In genomic region chr1:156749429-156750118, GRCh38 we compare ENCODE assay signal across 8 cellular contexts. TPM values are rescaled to one million over a fixed set of nuclear protein-coding genes. Genes with fewer than 3 reads are reported as not detected.
A peak's percentile ranks its signal among the peaks of the same experiment; 100 is the strongest.
DNase-seq lines count a peak whose midpoint lies in the region; ATAC-seq and TF ChIP-seq lines count a peak whose summit lies in the region.

No MANE protein-coding gene starts in this region.

- DNase-seq in SK-N-SH (no peak), midbrain (lab: John Stamatoyannopoulos, UW) (no peak)
- DNase-seq in activated CD8-positive, alpha-beta T cell treated with anti-CD3 and anti-CD28 coated beads, Interleukin-2, amount 10 ng/mL, durations not matched to agents 7 days and 5 days, result no peak

- peak overlapping the region; percentile 88 for H3K4me2 ChIP-seq in SK-N-SH

- no peak for TF ChIP-seq EP300 in SK-N-SH (IDR thresholded peaks at IDR 0.05; ENCODE audit: borderline replicate concordance in 1 of 2, low read depth in 1 of 2, low read length in 1 of 2)

- peak overlapping the region; percentile 95 for H3K4me3 Mint-ChIP-seq in activated CD8-positive, alpha-beta T cell treated with anti-CD3 and anti-CD28 coated beads, Interleukin-2, amount 10 ng/mL, durations not matched to agents 7 days and 5 days

- H3K9ac ChIP-seq in SK-N-SH, result peak overlapping the region; percentile 100
- peak overlapping the region; percentile 94 to 99 (median 97) for H3K9ac ChIP-seq in subcutaneous abdominal adipose tissue (ENCODE audit: low read length in 5 of 5)

- peak overlapping the region; percentile 96 for H3K27ac Mint-ChIP-seq in activated CD8-positive, alpha-beta T cell treated with anti-CD3 and anti-CD28 coated beads, Interleukin-2, amount 10 ng/mL, durations not matched to agents 7 days and 5 days

- H3F3A ChIP-seq in SK-N-SH (replicated peaks; ENCODE audit: insufficient read depth), result peaks cover 36% of the 10 kb centered on the region

- no peak overlapping the region for H2AFZ ChIP-seq in SK-N-SH (ENCODE audit: low read depth)

- peaks cover 61% of the 10 kb centered on the region for H3K4me1 Mint-ChIP-seq in activated CD8-positive, alpha-beta T cell treated with anti-CD3 and anti-CD28 coated beads, Interleukin-2, amount 10 ng/mL, durations not matched to agents 7 days and 5 days (ENCODE audit: low read depth)

- H3K27ac ChIP-seq in SK-N-SH (ENCODE audit: low read depth in 2 of 2, low read length in 1 of 2) (peak overlapping the region; percentile 100), subcutaneous abdominal adipose tissue (ENCODE audit: low read depth, low read length) (peak overlapping the region; percentile 100)

- no peak for TF ChIP-seq CTCF in SK-N-SH (IDR thresholded peaks at IDR 0.05)

- H3K9me3 ChIP-seq in SK-N-SH (no peaks in the 10 kb centered on the region), iPS-18c (ENCODE audit: control insufficient read depth, insufficient read depth, low read length) (no peaks in the 10 kb centered on the region), subcutaneous abdominal adipose tissue (ENCODE audit: control insufficient read depth in 5 of 5, low read length in 5 of 5) (no peaks in the 10 kb centered on the region)

- 38% methylated on average over 7 of the region's 8 CpGs for WGBS in SK-N-SH (ENCODE audit: low lambda C conversion rate)

- H4K20me1 ChIP-seq in SK-N-SH (ENCODE audit: insufficient read depth), result no peaks in the 10 kb centered on the region

- no peaks in the 10 kb centered on the region for H3K27me3 Mint-ChIP-seq in activated CD8-positive, alpha-beta T cell treated with anti-CD3 and anti-CD28 coated beads, Interleukin-2, amount 10 ng/mL, durations not matched to agents 7 days and 5 days (ENCODE audit: low read depth)

- no peaks in the 10 kb centered on the region for H3K9me3 Mint-ChIP-seq in activated CD8-positive, alpha-beta T cell treated with anti-CD3 and anti-CD28 coated beads, Interleukin-2, amount 10 ng/mL, durations not matched to agents 7 days and 5 days (ENCODE audit: insufficient read depth)

- no peak for ATAC-seq in SK-N-SH treated with all-trans-retinoic acid at 6 μM for 48 hours
- no peak for ATAC-seq in activated CD8-positive, alpha-beta T cell treated with anti-CD3 and anti-CD28 coated beads, Interleukin-2, amount 10 ng/mL, durations not matched to agents 7 days and 5 days
- no peak for ATAC-seq in GM21717 (IDR thresholded peaks at IDR 0.05; ENCODE audit: unreplicated experiment)
- ATAC-seq in HG03378 (IDR thresholded peaks at IDR 0.05; ENCODE audit: unreplicated experiment), result no peak

- H3K36me3 ChIP-seq in SK-N-SH (replicated peaks in 1 of 2; ENCODE audit: control insufficient read depth in 1 of 2, insufficient read depth in 2 of 2, low read length in 1 of 2), result peaks cover 15 to 18% of the 10 kb centered on the region in 2 experiments
- peaks cover 0 to 6% (median 6%) of the 10 kb centered on the region in 5 donors for H3K36me3 ChIP-seq in subcutaneous abdominal adipose tissue (ENCODE audit: control insufficient read depth in 5 of 5, insufficient read depth in 5 of 5, low read length in 5 of 5)

- CTCF ChIA-PET in SK-N-SH (lab: Yijun Ruan, JAX), result interaction anchor here (0.5 to 3.9 kb wide), 6 partner anchors 23 to 126 kb away, joined by 3 to 30 read pairs (median 4); partner anchors contain the start of genes INSRR and METTL25B
- CTCF ChIA-PET in activated CD8-positive, alpha-beta T cell treated with anti-CD3 and anti-CD28 coated beads, Interleukin-2, amount 10 ng/mL, durations not matched to agents 7 days and 5 days (lab: Charles Lee), result interaction anchor here (1.0 to 4.5 kb wide), 5 partner anchors 8 to 89 kb away, joined by 3 to 90 read pairs (median 8); partner anchors contain the start of genes ISG20L2, METTL25B, MRPL24 and PRCC

- POLR2A ChIA-PET in SK-N-SH (lab: Yijun Ruan, JAX), result no interaction called here
- POLR2A ChIA-PET in activated CD8-positive, alpha-beta T cell treated with anti-CD3 and anti-CD28 coated beads, Interleukin-2, amount 10 ng/mL, durations not matched to agents 7 days and 5 days (lab: Charles Lee), result interaction anchor here (0.9 to 4.1 kb wide), 2 partner anchors 8 to 21 kb away, joined by 4 to 61 read pairs; partner anchors contain the start of genes ISG20L2, METTL25B and MRPL24

- H3K79me2 ChIP-seq in SK-N-SH (ENCODE audit: insufficient read depth), result peaks cover 86% of the 10 kb centered on the region

- H3K4me3 ChIP-seq in SK-N-SH (ENCODE audit: low read depth in 2 of 2, low read length in 1 of 2) (peak overlapping the region; percentile 78 to 98), iPS-18c (ENCODE audit: insufficient read depth, low read depth, low read length) (peak overlapping the region; percentile 99), subcutaneous abdominal adipose tissue (ENCODE audit: low read depth in 1 of 5, low read length in 5 of 5) (peak overlapping the region; percentile 78 to 98 (median 92))

- TF ChIP-seq RAD21 in SK-N-SH (IDR thresholded peaks at IDR 0.05; ENCODE audit: low read length), result no peak

- H3K36me3 Mint-ChIP-seq in activated CD8-positive, alpha-beta T cell treated with anti-CD3 and anti-CD28 coated beads, Interleukin-2, amount 10 ng/mL, durations not matched to agents 7 days and 5 days (ENCODE audit: low read depth), result peaks cover 49% of the 10 kb centered on the region

- H3K27me3 ChIP-seq in SK-N-SH (ENCODE audit: insufficient read depth) (no peaks in the 10 kb centered on the region), subcutaneous abdominal adipose tissue (ENCODE audit: control insufficient read depth in 5 of 5, insufficient read depth in 4 of 5, low read length in 5 of 5) (no peaks in the 10 kb centered on the region)

- H3K9me2 ChIP-seq in SK-N-SH, result no peaks in the 10 kb centered on the region

- H3K4me1 ChIP-seq in SK-N-SH (ENCODE audit: control insufficient read depth in 1 of 2, insufficient read depth in 2 of 2, low read depth in 1 of 2, low read length in 1 of 2) (peaks cover 37 to 56% of the 10 kb centered on the region in 2 experiments), subcutaneous abdominal adipose tissue (ENCODE audit: control insufficient read depth in 5 of 5, insufficient read depth in 5 of 5, low read length in 5 of 5) (peaks cover 25 to 85% (median 77%) of the 10 kb centered on the region in 5 donors)

TF ChIP-seq in SK-N-SH, 30 proteins besides CTCF, POLR2A, EP300 and RAD21 (continues in another document):
- TF ChIP-seq ELF1 (IDR thresholded peaks at IDR 0.05) (no peak), MAX (IDR thresholded peaks at IDR 0.05; ENCODE audit: low read depth) (no peak), PBX3 (IDR thresholded peaks at IDR 0.05) (no peak)

TF ChIP-seq in SK-N-SH treated with all-trans-retinoic acid at 6 μM for 48 hours, 23 proteins besides CTCF, POLR2A, EP300 and RAD21:
- TF ChIP-seq ZFP30 (CRISPR knock-in tag; IDR thresholded peaks at IDR 0.05) (no peak), ZNF565 (CRISPR knock-in tag; conservative IDR thresholded peaks at IDR 0.05; ENCODE audit: low read depth) (no peak), PPARA (CRISPR knock-in tag; IDR thresholded peaks at IDR 0.05; ENCODE audit: borderline replicate concordance) (no peak), CREB5 (CRISPR knock-in tag; IDR thresholded peaks at IDR 0.05; ENCODE audit: low read depth) (no peak)

RNA-seq across cellular contexts. Expression of gene HDGF, which starts 1.9 kb away (rescaled TPM):
- polyA plus RNA-seq in SK-N-SH (2012; rRNA removed), result 152 and 166 TPM in 2 replicates
- polyA plus RNA-seq in SK-N-SH (2012; cell fraction: cytosol; rRNA removed), result 192 and 197 TPM in 2 replicates
- polyA plus RNA-seq in SK-N-SH (2012; cell fraction: nucleus; rRNA removed), result 145 and 148 TPM in 2 replicates
- total RNA-seq in activated CD8-positive, alpha-beta T cell treated with anti-CD3 and anti-CD28 coated beads, Interleukin-2, amount 10 ng/mL, durations not matched to agents 7 days and 5 days, result 100 to 1,000 TPM; 261 to 264 TPM

RNA-seq across cellular contexts. Expression of gene MRPL24, which starts 8.7 kb away (rescaled TPM):
- 149 and 171 TPM in 2 replicates for polyA plus RNA-seq in SK-N-SH (2012; rRNA removed)
- 141 and 142 TPM in 2 replicates for polyA plus RNA-seq in SK-N-SH (2012; cell fraction: cytosol; rRNA removed)
- 99.8 and 109 TPM in 2 replicates for polyA plus RNA-seq in SK-N-SH (2012; cell fraction: nucleus; rRNA removed)
- total RNA-seq in activated CD8-positive, alpha-beta T cell treated with anti-CD3 and anti-CD28 coated beads, Interleukin-2, amount 10 ng/mL, durations not matched to agents 7 days and 5 days, result 10 to 100 TPM; 59.8 to 62.6 TPM

RNA-seq across cellular contexts. Expression of gene PRCC, which starts 17.8 kb away (rescaled TPM):
- 39.2 and 51.8 TPM in 2 replicates for polyA plus RNA-seq in SK-N-SH (2012; rRNA removed)
- 33.6 and 45.5 TPM in 2 replicates for polyA plus RNA-seq in SK-N-SH (2012; cell fraction: cytosol; rRNA removed)
- polyA plus RNA-seq in SK-N-SH (2012; cell fraction: nucleus; rRNA removed), result 54.8 and 58.9 TPM in 2 replicates
- total RNA-seq in activated CD8-positive, alpha-beta T cell treated with anti-CD3 and anti-CD28 coated beads, Interleukin-2, amount 10 ng/mL, durations not matched to agents 7 days and 5 days, result 10 to 100 TPM; 71.9 to 75.5 TPM

RNA-seq across cellular contexts. Expression of gene ISG20L2, which starts 21.0 kb away (rescaled TPM):
- polyA plus RNA-seq in SK-N-SH (2012; rRNA removed), result 31.6 and 44.3 TPM in 2 replicates
- polyA plus RNA-seq in SK-N-SH (2012; cell fraction: cytosol; rRNA removed), result 28.2 and 36.0 TPM in 2 replicates
- 22.9 and 32.5 TPM in 2 replicates for polyA plus RNA-seq in SK-N-SH (2012; cell fraction: nucleus; rRNA removed)
- total RNA-seq in activated CD8-positive, alpha-beta T cell treated with anti-CD3 and anti-CD28 coated beads, Interleukin-2, amount 10 ng/mL, durations not matched to agents 7 days and 5 days, result 10 to 100 TPM; 56.3 to 58.8 TPM

RNA-seq across cellular contexts. Expression of gene METTL25B, which starts 21.3 kb away (rescaled TPM):
- polyA plus RNA-seq in SK-N-SH (2012; rRNA removed), result 20.1 and 21.2 TPM in 2 replicates
- 10.7 and 14.0 TPM in 2 replicates for polyA plus RNA-seq in SK-N-SH (2012; cell fraction: cytosol; rRNA removed)
- polyA plus RNA-seq in SK-N-SH (2012; cell fraction: nucleus; rRNA removed), result 51.7 and 72.4 TPM in 2 replicates
- total RNA-seq in activated CD8-positive, alpha-beta T cell treated with anti-CD3 and anti-CD28 coated beads, Interleukin-2, amount 10 ng/mL, durations not matched to agents 7 days and 5 days, result 10 to 100 TPM; 30.0 to 34.0 TPM
